In the genomic region with DNA sequence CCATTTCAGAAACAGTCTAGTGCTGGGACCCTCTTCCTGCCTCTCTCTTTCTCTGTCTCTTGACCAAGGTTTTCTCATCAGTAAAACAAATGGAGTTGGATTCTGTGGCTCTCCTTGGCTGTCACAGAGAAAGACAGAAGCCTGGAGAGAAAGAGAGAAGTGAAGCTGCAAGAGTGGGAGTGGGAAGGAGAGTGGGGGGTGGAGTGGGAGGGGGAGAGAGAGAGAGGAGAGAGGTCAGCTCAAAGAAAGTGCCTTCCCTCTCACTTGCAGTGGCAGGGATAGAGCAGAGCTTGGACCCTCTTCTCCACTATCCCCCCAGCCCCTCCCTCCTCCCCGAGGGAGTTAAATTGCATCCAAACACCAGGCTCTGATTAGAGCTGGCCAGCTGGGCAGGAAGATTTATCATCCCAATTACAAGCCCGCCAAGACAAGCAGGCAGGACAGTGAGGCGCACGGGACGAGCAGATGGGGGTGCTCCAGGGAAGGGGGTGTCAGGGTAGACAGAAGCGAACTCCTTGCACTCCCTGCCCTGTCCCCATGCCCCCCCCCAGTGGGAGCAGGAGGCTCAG, we compare ENCODE assay signal across 16 cellular contexts.
DNase-seq lines count a peak whose midpoint lies in the region; ATAC-seq and TF ChIP-seq lines count a peak whose summit lies in the region.
"Had no signal": no experiment of that assay in that cellular context is flagged by ENCODE, and none has a peak within 500 bp of the region (broad histone marks: within the 10 kb centered on the region; RNA-seq: fewer than 3 reads in every experiment).

No MANE protein-coding gene starts in this region.

- H3K18ac ChIP-seq in neuronal stem cell (ENCODE audit: low read length), result peak overlapping the region; percentile 63

- no peak overlapping the region for H2BK12ac ChIP-seq in neuronal stem cell (ENCODE audit: low read length)

- TF ChIP-seq CTCF in WERI-Rb-1 (IDR thresholded peaks at IDR 0.05; ENCODE audit: low read depth, low read length), result no peak

- peak overlapping the region; percentile 53 for H2AK5ac ChIP-seq in neuronal stem cell (ENCODE audit: low read depth, low read length)

- H3K27me3 ChIP-seq in WERI-Rb-1 (ENCODE audit: insufficient read depth, low read depth, severe bottlenecking) (no peaks in the 10 kb centered on the region), neuronal stem cell (ENCODE audit: control insufficient read depth in 3 of 3, insufficient read depth in 3 of 3, low read depth in 1 of 3, low read length in 3 of 3) (peaks cover 0 to 14% (median 0%) of the 10 kb centered on the region in 3 experiments)
- H3K27me3 ChIP-seq: Peyer's patch had no signal

- no peaks in the 10 kb centered on the region for H3K79me1 ChIP-seq in neuronal stem cell (ENCODE audit: low read depth, low read length)

- H3K4ac ChIP-seq in neuronal stem cell (ENCODE audit: low read length), result no peak overlapping the region

- no peak overlapping the region for H3K4me2 ChIP-seq in neuronal stem cell (ENCODE audit: insufficient read depth, low read length, poor library complexity, severe bottlenecking)

- H3K9me3 ChIP-seq in WERI-Rb-1 (ENCODE audit: severe bottlenecking) (no peaks in the 10 kb centered on the region), neuronal stem cell (replicated peaks in 1 of 2; ENCODE audit: control insufficient read depth in 2 of 2, insufficient read depth in 1 of 2, low read depth in 1 of 2, low read length in 2 of 2) (no peaks in the 10 kb centered on the region)
- H3K9me3 ChIP-seq: MG63 had no signal

- H2BK15ac ChIP-seq in neuronal stem cell (ENCODE audit: low read length), result no peak overlapping the region

- DNase-seq in NCI-H146 (lab: John Stamatoyannopoulos, UW) (peak; percentile 26), NCI-H146 treated with DMSO at 0.1 percent for 48 hours (lab: John Stamatoyannopoulos, UW; ENCODE audit: unreplicated experiment) (no peak), NCI-H2227 treated with DMSO at 0.1 percent for 48 hours (lab: John Stamatoyannopoulos, UW) (peak; percentile 23), WERI-Rb-1 (peak; percentile 77), neuronal stem cell (ENCODE audit: low spot score) (no peak), left lobe of liver (ENCODE audit: low spot score) (no peak), NCI-H128 (lab: John Stamatoyannopoulos, UW; ENCODE audit: unreplicated experiment) (no peak)
- no peak for DNase-seq in activated CD8-positive, alpha-beta memory T cell treated with anti-CD3 and anti-CD28 coated beads, Interleukin-2, amount 50 U/mL, for 4 hours
- DNase-seq: C1 segment of cervical spinal cord, DMS53, H9, MG63, NCI-H1436 treated with DMSO at 0.1 percent for 48 hours, NCI-H526, Peyer's patch, SHP77 had no signal

- H3K36me3 ChIP-seq in WERI-Rb-1 (no peaks in the 10 kb centered on the region), neuronal stem cell (replicated peaks in 1 of 2; ENCODE audit: control insufficient read depth in 2 of 2, insufficient read depth in 2 of 2, low read length in 2 of 2) (no peaks in the 10 kb centered on the region)
- H3K36me3 ChIP-seq: MG63, Peyer's patch had no signal

- no peak overlapping the region for H3K23ac ChIP-seq in neuronal stem cell (ENCODE audit: low read depth, low read length, poor library complexity)

- WGBS in neuronal stem cell (ENCODE audit: extremely low coverage in 2 of 2, insufficient read length in 2 of 2, insufficient replicate concordance in 1 of 2), 2 donors, result no CpG with 5 or more reads among the region's 6 CpGs

- no peak overlapping the region for H2AFZ ChIP-seq in neuronal stem cell (ENCODE audit: low read length)

- no peak overlapping the region for H4K8ac ChIP-seq in neuronal stem cell (ENCODE audit: low read depth, low read length)

- no peak overlapping the region for H3K9ac ChIP-seq in neuronal stem cell (ENCODE audit: low read depth, low read length, poor library complexity)

- H3K14ac ChIP-seq in neuronal stem cell (ENCODE audit: low read length), result no peak overlapping the region

- ATAC-seq in left lobe of liver, result no peak

- H3K4me3 ChIP-seq in WERI-Rb-1 (ENCODE audit: low read depth, low read length) (no peak overlapping the region), neuronal stem cell (ENCODE audit: low read length in 2 of 2) (no peak overlapping the region)
- H3K4me3 ChIP-seq: MG63, Peyer's patch had no signal

- no peak overlapping the region for H4K91ac ChIP-seq in neuronal stem cell (ENCODE audit: low read depth, low read length, poor library complexity)

- peaks cover 0 to 6% of the 10 kb centered on the region in 2 donors for H3K4me1 ChIP-seq in neuronal stem cell (ENCODE audit: control insufficient read depth in 2 of 2, insufficient read depth in 1 of 2, low read depth in 1 of 2, low read length in 2 of 2)
- H3K4me1 ChIP-seq: Peyer's patch had no signal

- no peak overlapping the region for H2BK5ac ChIP-seq in neuronal stem cell (ENCODE audit: low read length)

- no peak overlapping the region for H2BK120ac ChIP-seq in neuronal stem cell (ENCODE audit: low read depth, low read length)

- H3K27ac ChIP-seq in WERI-Rb-1 (peak overlapping the region; percentile 68), neuronal stem cell (replicated peaks; ENCODE audit: low read length) (no peak overlapping the region)
- H3K27ac ChIP-seq: Peyer's patch had no signal

Comparison
In these comparisons a context has a peak if more than half of its experiments do, and no peak if none do; other contexts are left out.
1. DNase-seq: peak in NCI-H146 (single experiment), NCI-H2227 treated with DMSO at 0.1 percent for 48 hours (single experiment) and WERI-Rb-1 (single experiment); none in NCI-H146 treated with DMSO at 0.1 percent for 48 hours (single experiment), neuronal stem cell (single experiment), left lobe of liver (single experiment), activated CD8-positive, alpha-beta memory T cell treated with anti-CD3 and anti-CD28 coated beads, Interleukin-2, amount 50 U/mL, for 4 hours (single experiment) and NCI-H128 (single experiment).